ENCODE assay signal across 8 cellular contexts in genomic region chr7:115009139-115009538, GRCh38.
A peak's percentile ranks its signal among the peaks of the same experiment; 100 is the strongest.
DNase-seq lines count a peak whose midpoint lies in the region; ATAC-seq and TF ChIP-seq lines count a peak whose summit lies in the region.

No MANE protein-coding gene starts in this region.

- H3K9me3 Mint-ChIP-seq in activated CD4-positive, alpha-beta memory T cell treated with anti-CD3 and anti-CD28 coated beads, Interleukin-2, amount 10 ng/mL, durations not matched to agents 7 days and 5 days: peaks cover 12% of the 10 kb centered on the region

- H3K9ac ChIP-seq in smooth muscle cell (ENCODE audit: low read depth): no peak overlapping the region

- WGBS in smooth muscle cell (ENCODE audit: low lambda C conversion rate): 40% methylated on average over 3 of the region's 3 CpGs

- no peaks in the 10 kb centered on the region for H3K27me3 Mint-ChIP-seq in activated CD4-positive, alpha-beta memory T cell treated with anti-CD3 and anti-CD28 coated beads, Interleukin-2, amount 10 ng/mL, durations not matched to agents 7 days and 5 days

- CTCF ChIA-PET in activated CD4-positive, alpha-beta memory T cell treated with anti-CD3 and anti-CD28 coated beads, Interleukin-2, amount 10 ng/mL, durations not matched to agents 7 days and 5 days (lab: Charles Lee): interaction anchor here (0.8 to 6.1 kb wide), 9 partner anchors 11 to 144 kb away, joined by 3 to 39 read pairs (median 4); partner anchors contain the start of gene MDFIC

- peak; percentile 45 for ATAC-seq in HG03060 (IDR thresholded peaks at IDR 0.05; ENCODE audit: low read depth, unreplicated experiment)

- H3K79me2 ChIP-seq in smooth muscle cell (ENCODE audit: low read depth): no peaks in the 10 kb centered on the region

- H3K4me3 ChIP-seq in smooth muscle cell: no peak overlapping the region

- peaks cover 13% of the 10 kb centered on the region for H4K20me1 ChIP-seq in smooth muscle cell (ENCODE audit: low read depth)

- H3K27ac Mint-ChIP-seq in activated CD4-positive, alpha-beta memory T cell treated with anti-CD3 and anti-CD28 coated beads, Interleukin-2, amount 10 ng/mL, durations not matched to agents 7 days and 5 days: peak overlapping the region; percentile 96

- H3K27ac ChIP-seq in smooth muscle cell (ENCODE audit: low read depth): peak overlapping the region; percentile 44

- H3K4me2 ChIP-seq in smooth muscle cell: peak overlapping the region; percentile 23

- H2AFZ ChIP-seq in smooth muscle cell (ENCODE audit: low read depth): no peak overlapping the region

- H3K9me3 ChIP-seq in smooth muscle cell (replicated peaks; ENCODE audit: low read depth): no peaks in the 10 kb centered on the region

- peaks cover 82% of the 10 kb centered on the region for H3K4me1 Mint-ChIP-seq in activated CD4-positive, alpha-beta memory T cell treated with anti-CD3 and anti-CD28 coated beads, Interleukin-2, amount 10 ng/mL, durations not matched to agents 7 days and 5 days

- POLR2A ChIA-PET in activated CD4-positive, alpha-beta memory T cell treated with anti-CD3 and anti-CD28 coated beads, Interleukin-2, amount 10 ng/mL, durations not matched to agents 7 days and 5 days (lab: Charles Lee): interaction anchor here (0.6 to 8.7 kb wide), 22 partner anchors 11 to 1944 kb away, joined by 3 to 309 read pairs (median 5); partner anchors contain the start of genes MDFIC and ST7

- peaks cover 70% of the 10 kb centered on the region for H3K36me3 Mint-ChIP-seq in activated CD4-positive, alpha-beta memory T cell treated with anti-CD3 and anti-CD28 coated beads, Interleukin-2, amount 10 ng/mL, durations not matched to agents 7 days and 5 days (ENCODE audit: low read depth)

- no peaks in the 10 kb centered on the region for H3K36me3 ChIP-seq in smooth muscle cell (ENCODE audit: low read depth)

- no peak for TF ChIP-seq CTCF in smooth muscle cell (IDR thresholded peaks at IDR 0.05; ENCODE audit: borderline replicate concordance, insufficient read depth, poor library complexity, severe bottlenecking)

- DNase-seq in NOMO-1 treated with DMSO at 0.1 percent for 48 hours (lab: John Stamatoyannopoulos, UW; ENCODE audit: unreplicated experiment): peak; percentile 4
- no peak for DNase-seq in NOMO-1 treated with dmso at 0.1 percent for 144 hours (lab: John Stamatoyannopoulos, UW; ENCODE audit: unreplicated experiment)
- no peak for DNase-seq in activated CD4-positive, alpha-beta memory T cell treated with anti-CD3 and anti-CD28 coated beads, Interleukin-2, amount 10 ng/mL, durations not matched to agents 7 days and 5 days
- no peak for DNase-seq in smooth muscle cell (lab: John Stamatoyannopoulos, UW; ENCODE audit: unreplicated experiment)
- DNase-seq in islet precursor cell: no peak
- DNase-seq in NCI-H510A (lab: John Stamatoyannopoulos, UW): no peak
- no peak for DNase-seq in effector CD4-positive, alpha-beta T cell

- H3K27me3 ChIP-seq in smooth muscle cell (ENCODE audit: low read depth): no peaks in the 10 kb centered on the region

- H3K4me3 Mint-ChIP-seq in activated CD4-positive, alpha-beta memory T cell treated with anti-CD3 and anti-CD28 coated beads, Interleukin-2, amount 10 ng/mL, durations not matched to agents 7 days and 5 days: peak overlapping the region; percentile 72

- H3K4me1 ChIP-seq in smooth muscle cell (ENCODE audit: low read depth): peaks cover 10% of the 10 kb centered on the region

- H3F3A ChIP-seq in smooth muscle cell (ENCODE audit: low read depth): no peaks in the 10 kb centered on the region
